10 cellular contexts compared by ENCODE assay signal in genomic region chr3:12884104-12884742, GRCh38. TPM values are rescaled to one million over a fixed set of nuclear protein-coding genes. Genes with fewer than 3 reads are reported as not detected.
DNase-seq lines count a peak whose midpoint lies in the region; ATAC-seq, FAIRE-seq and TF ChIP-seq lines count a peak whose summit lies in the region.
"Had no signal": no experiment of that assay in that cellular context is flagged by ENCODE, and none has a peak within 500 bp of the region (broad histone marks: within the 10 kb centered on the region; RNA-seq: fewer than 3 reads in every experiment).

No MANE protein-coding gene starts in this region.

- H3K4me1 ChIP-seq in A673 (ENCODE audit: insufficient read depth, low read length, poor library complexity, severe bottlenecking), result peaks cover 8% of the 10 kb centered on the region
- peaks cover 26% of the 10 kb centered on the region for H3K4me1 ChIP-seq in OCI-LY7 (ENCODE audit: insufficient read depth, low read length, poor library complexity, severe bottlenecking)
- no peaks in the 10 kb centered on the region for H3K4me1 ChIP-seq in HepG2 (ENCODE audit: insufficient read depth, low read length)

- H3K9me3 ChIP-seq in A673 (ENCODE audit: low read depth, low read length, poor library complexity, severe bottlenecking), result no peaks in the 10 kb centered on the region
- no peaks in the 10 kb centered on the region for H3K9me3 ChIP-seq in OCI-LY7 (ENCODE audit: low read length)
- H3K9me3 ChIP-seq in HepG2 (ENCODE audit: low read length), result no peaks in the 10 kb centered on the region

- TF ChIP-seq CTCF in A673 (conservative IDR thresholded peaks at IDR 0.05; ENCODE audit: low read depth, low read length) (no peak), OCI-LY7 (conservative IDR thresholded peaks at IDR 0.05; ENCODE audit: low read length) (peak; percentile 54; the same call in 1 of the 2 replicates), foreskin fibroblast (IDR thresholded peaks at IDR 0.05; ENCODE audit: low read depth, low read length) (no peak), HepG2 (CRISPR knock-in tag; IDR thresholded peaks at IDR 0.05) (no peak)

- no peak overlapping the region; the same call in 1 of the 2 replicates for H2AFZ ChIP-seq in OCI-LY7 (ENCODE audit: low read length)
- no peak overlapping the region for H2AFZ ChIP-seq in HepG2 (ENCODE audit: low read length)

- H4K20me1 ChIP-seq in OCI-LY7 (ENCODE audit: insufficient read depth, low read length), result no peaks in the 10 kb centered on the region
- H4K20me1 ChIP-seq in HepG2 (ENCODE audit: insufficient read depth, low read length), result no peaks in the 10 kb centered on the region

- CTCF ChIA-PET in A673 (lab: Charles Lee), result no interaction called here
- CTCF ChIA-PET in OCI-LY7 (lab: Charles Lee; ENCODE audit: unreplicated experiment), result interaction anchor here (0.9 kb wide), 1 partner anchor 17 kb away, joined by 3 read pairs; no protein-coding TSS in a partner anchor
- CTCF ChIA-PET in HepG2 (lab: Yijun Ruan, JAX; ENCODE audit: low intra/inter-chr PET ratio, low total read pairs), result no interaction called here

- H3K79me2 ChIP-seq in OCI-LY7 (ENCODE audit: insufficient read depth, low read depth, low read length) (no peaks in the 10 kb centered on the region), HepG2 (ENCODE audit: insufficient read depth, low read length) (no peaks in the 10 kb centered on the region)

- DNase-seq in A673 (ENCODE audit: low spot score) (peak; percentile 48), OCI-LY7 (ENCODE audit: low spot score) (no peak), foreskin fibroblast (peak; percentile 42 to 75), nucleus accumbens (lab: John Stamatoyannopoulos, UW) (peak in 45 of 56 donors; percentile 13 to 79 (median 51)), HepG2 (ENCODE audit: low spot score) (no peak), NOMO-1 treated with DMSO at 0.1 percent for 48 hours (lab: John Stamatoyannopoulos, UW; ENCODE audit: unreplicated experiment) (no peak), GM19238 (ENCODE audit: insufficient read length, low spot score) (no peak)
- DNase-seq: DND-41 had no signal

- in situ Hi-C loops in HepG2 (cut with HindIII; ENCODE audit: extremely low pct_ligation_motif_present, low pct_unique_long_range_greater_than_20kb), result no loop called here

- ATAC-seq in HepG2 (no peak), GM21723 (IDR thresholded peaks at IDR 0.05; ENCODE audit: unreplicated experiment) (no peak)
- ATAC-seq: Panc1 had no signal

- 64% methylated on average over 18 of the region's 18 CpGs for WGBS in HepG2 (ENCODE audit: low lambda C conversion rate)

- H3K4me2 ChIP-seq in OCI-LY7 (ENCODE audit: low read length), result no peak overlapping the region
- no peak overlapping the region for H3K4me2 ChIP-seq in HepG2 (ENCODE audit: low read depth, low read length)

- BruUV-seq in A673 (replicated peaks; lab: Mats Ljungman, UMichigan) (no TSS peak), OCI-LY7 (replicated peaks; lab: Mats Ljungman, UMichigan) (no TSS peak), HepG2 (replicated peaks; lab: Mats Ljungman, UMichigan) (no TSS peak)

- H3K9ac ChIP-seq in HepG2 (ENCODE audit: insufficient read depth, low read depth, low read length), result no peak overlapping the region

- TF ChIP-seq EP300 in HepG2 (IDR thresholded peaks at IDR 0.05; ENCODE audit: low read depth in 2 of 2, low read length in 2 of 2) (no peak), HepG2 (CRISPR knock-in tag; IDR thresholded peaks at IDR 0.05; ENCODE audit: borderline replicate concordance) (no peak)

- TF ChIP-seq POLR2A in HepG2 (IDR thresholded peaks at IDR 0.05; ENCODE audit: insufficient read depth in 1 of 2, low read depth in 2 of 2, low read length in 2 of 2), result no peak

- FAIRE-seq in HepG2 (lab: Jason Lieb, UNC), result no peak

- no peaks in the 10 kb centered on the region for H3K36me3 ChIP-seq in A673 (ENCODE audit: insufficient read depth, low read length, poor library complexity, severe bottlenecking)
- H3K36me3 ChIP-seq in OCI-LY7 (ENCODE audit: insufficient read depth, low read length), result no peaks in the 10 kb centered on the region
- no peaks in the 10 kb centered on the region for H3K36me3 ChIP-seq in HepG2 (replicated peaks in 1 of 2; ENCODE audit: control insufficient read depth in 1 of 2, insufficient read depth in 2 of 2, low read length in 2 of 2)

- POLR2A ChIA-PET in A673 (lab: Charles Lee; ENCODE audit: low non-redundant PET), result no interaction called here
- POLR2A ChIA-PET in OCI-LY7 (lab: Charles Lee), result interaction anchor here (1.0 kb wide), 1 partner anchor 400 kb away, joined by 3 read pairs; no protein-coding TSS in a partner anchor
- POLR2A ChIA-PET in HepG2 (lab: Yijun Ruan, JAX), result no interaction called here

- no peaks in the 10 kb centered on the region for H3K27me3 ChIP-seq in A673 (replicated peaks; ENCODE audit: insufficient read depth, low read depth, low read length, poor library complexity)
- H3K27me3 ChIP-seq in HepG2 (ENCODE audit: control insufficient read depth in 1 of 2, insufficient read depth in 2 of 2, low read length in 2 of 2), result peaks cover 3 to 29% of the 10 kb centered on the region in 2 experiments; a peak in 3 of 5 replicates

- H3K4me3 ChIP-seq in A673 (ENCODE audit: low read depth, low read length, poor library complexity, severe bottlenecking), result no peak overlapping the region
- H3K4me3 ChIP-seq in OCI-LY7 (ENCODE audit: low read depth, low read length, poor library complexity, severe bottlenecking), result no peak overlapping the region
- no peak overlapping the region for H3K4me3 ChIP-seq in foreskin fibroblast (ENCODE audit: low read depth in 1 of 2, low read length in 2 of 2)
- H3K4me3 ChIP-seq in HepG2 (replicated peaks in 1 of 3; ENCODE audit: insufficient read depth in 1 of 3, low read depth in 2 of 3, low read length in 3 of 3), result no peak overlapping the region

- intact Hi-C loops in A673 (cut with micrococcal nuclease; ENCODE audit: unreplicated experiment) (no loop called here), OCI-LY7 (cut with micrococcal nuclease; ENCODE audit: unreplicated experiment) (no loop called here), HepG2 (cut with micrococcal nuclease; ENCODE audit: unreplicated experiment) (no loop called here)

- no peak for TF ChIP-seq RAD21 in HepG2 (CRISPR knock-in tag; IDR thresholded peaks at IDR 0.05)

- H3K27ac ChIP-seq in A673 (ENCODE audit: low read depth, low read length, poor library complexity, severe bottlenecking) (no peak overlapping the region), OCI-LY7 (ENCODE audit: low read depth, low read length, poor library complexity, severe bottlenecking) (no peak overlapping the region), HepG2 (ENCODE audit: extremely low read length, insufficient read depth, low read length) (no peak overlapping the region)

- H3K9me2 ChIP-seq in OCI-LY7 (ENCODE audit: insufficient read depth, low read length), result no peaks in the 10 kb centered on the region

RNA-seq across cellular contexts. Expression of gene RPL32, which starts 42.9 kb away (rescaled TPM):
- total RNA-seq in A673 (2021) (1,684 and 1,701 TPM in 2 replicates), OCI-LY7 (2022) (2,099 and 2,324 TPM in 2 replicates), HepG2 (2016; rRNA removed; fragmentation: Illumina TruSeq; extraction: Trizol) (1,781 and 2,179 TPM in 2 replicates)
- 3,339 and 3,717 TPM in 2 replicates for total RNA-seq in OCI-LY7 (2014; rRNA removed; shearing (Covaris generic))
- 3,269 and 3,354 TPM in 2 replicates for total RNA-seq in HepG2 (2016; cell fraction: cytosol; rRNA removed; fragmentation: Illumina TruSeq; extraction: Trizol; ENCODE audit: low read depth)
- total RNA-seq in HepG2 (2016; cell fraction: insoluble cytoplasmic fraction; rRNA removed; fragmentation: Illumina TruSeq; extraction: Trizol), result 1,702 and 2,262 TPM in 2 replicates
- total RNA-seq in HepG2 (2016; cell fraction: membrane; rRNA removed; fragmentation: Illumina TruSeq; extraction: Trizol), result 4,253 and 4,526 TPM in 2 replicates
- 560 and 609 TPM in 2 replicates for total RNA-seq in HepG2 (2016; cell fraction: nucleus; rRNA removed; fragmentation: Illumina TruSeq; extraction: Trizol)
- polyA plus RNA-seq in HepG2 (2011; rRNA removed), result 2,268 and 2,401 TPM in 2 replicates
- 1,778 and 1,795 TPM in 2 replicates for polyA plus RNA-seq in HepG2 (2011; cell fraction: cytosol; rRNA removed)
- 459 and 538 TPM in 2 replicates for polyA plus RNA-seq in HepG2 (2011; cell fraction: nucleus; rRNA removed)
- 2,727 and 3,505 TPM in 2 replicates for polyA plus RNA-seq in HepG2 (2012)
- 4,453 and 4,819 TPM in 2 replicates for polyA plus RNA-seq in HepG2 (2016; cell fraction: cytosol; fragmentation: Illumina TruSeq; extraction: Trizol; ENCODE audit: low read depth)
- 2,446 and 2,535 TPM in 2 replicates for polyA plus RNA-seq in HepG2 (2016; cell fraction: insoluble cytoplasmic fraction; fragmentation: Illumina TruSeq; extraction: Trizol; ENCODE audit: low read depth)
- 4,866 and 4,953 TPM in 2 replicates for polyA plus RNA-seq in HepG2 (2016; cell fraction: membrane; fragmentation: Illumina TruSeq; extraction: Trizol; ENCODE audit: low read depth)
- 1,119 and 1,145 TPM in 2 replicates for polyA plus RNA-seq in HepG2 (2016; cell fraction: nucleus; fragmentation: Illumina TruSeq; extraction: Trizol; ENCODE audit: insufficient read depth, low read depth)
- polyA minus RNA-seq in HepG2 (2011; rRNA and poly(A)+ RNA removed; ENCODE audit: low replicate concordance), result 371 and 1,174 TPM in 2 replicates
- 694 and 812 TPM in 2 replicates for polyA minus RNA-seq in HepG2 (2011; cell fraction: cytosol; rRNA and poly(A)+ RNA removed)
- polyA minus RNA-seq in HepG2 (2011; cell fraction: nucleus; rRNA and poly(A)+ RNA removed), result 216 and 257 TPM in 2 replicates

Comparison
In these comparisons a context has a peak if more than half of its experiments do, and no peak if none do; other contexts are left out.
1. DNase-seq: peak in A673 (single experiment), foreskin fibroblast (2 of 2) and nucleus accumbens (45 of 56); none in OCI-LY7 (single experiment), HepG2 (single experiment), NOMO-1 treated with DMSO at 0.1 percent for 48 hours (single experiment) and GM19238 (single experiment).